15 cellular contexts compared by ENCODE assay signal in the genomic region with DNA sequence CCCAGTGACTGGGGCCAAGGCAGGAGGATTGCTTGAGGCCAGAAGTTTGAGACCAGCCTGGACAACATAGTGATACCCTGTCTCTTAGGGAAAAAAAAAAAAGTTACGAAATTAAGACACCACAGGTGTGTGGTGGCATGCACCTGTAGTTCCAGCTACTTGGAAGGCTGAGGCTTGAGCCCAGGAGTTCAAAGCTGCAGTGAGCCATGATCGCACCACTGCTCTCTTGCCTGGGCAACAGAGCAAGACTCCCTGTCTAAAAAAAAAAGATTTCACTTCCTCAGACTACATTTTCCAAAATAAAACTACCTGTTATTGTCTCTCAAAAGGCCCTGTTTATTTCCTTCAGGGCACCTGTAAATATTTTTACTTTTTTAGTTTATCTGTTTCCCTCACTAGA. TPM values are rescaled to one million over a fixed set of nuclear protein-coding genes. Genes with fewer than 3 reads are reported as not detected.
DNase-seq lines count a peak whose midpoint lies in the region; ATAC-seq and TF ChIP-seq lines count a peak whose summit lies in the region.
"Had no signal": no experiment of that assay in that cellular context is flagged by ENCODE, and none has a peak within 500 bp of the region (broad histone marks: within the 10 kb centered on the region; RNA-seq: fewer than 3 reads in every experiment).

No MANE protein-coding gene starts in this region.

- no TSS peak for BruUV-seq in MCF 10A (replicated peaks; lab: Mats Ljungman, UMichigan)

- CTCF ChIA-PET in MCF 10A (lab: Yijun Ruan, JAX): interaction anchor here (0.6 kb wide), 2 partner anchors 64 to 239 kb away, joined by 4 read pairs; no protein-coding TSS in a partner anchor

- peaks cover 0 to 18% of the 10 kb centered on the region in 2 donors for H3K4me1 ChIP-seq in breast epithelium
- H3K4me1 ChIP-seq in aorta (ENCODE audit: control insufficient read depth in 1 of 2, insufficient read depth in 2 of 2, low read length in 2 of 2): peaks cover 0 to 7% of the 10 kb centered on the region in 2 donors

- H3K9me3 Mint-ChIP-seq in MCF 10A (ENCODE audit: unreplicated experiment) (no peaks in the 10 kb centered on the region), naive B cell (peaks cover 0 to 4% (median 0%) of the 10 kb centered on the region in 7 donors), immature natural killer cell (no peaks in the 10 kb centered on the region)

- intact Hi-C loops in MCF 10A (cut with micrococcal nuclease) (no loop called here), breast epithelium (cut with DNase I; ENCODE audit: low total_unique reads) (no loop called here), aorta (cut with DNase I) (no loop called here)

- no peak for TF ChIP-seq CTCF in MCF 10A (IDR thresholded peaks at IDR 0.05; ENCODE audit: unreplicated experiment)
- no peak for TF ChIP-seq CTCF in breast epithelium (IDR thresholded peaks at IDR 0.05)

- POLR2A ChIA-PET in MCF 10A (lab: Yijun Ruan, JAX): no interaction called here

- H3K27ac Mint-ChIP-seq in MCF 10A (ENCODE audit: low read depth, unreplicated experiment) (peak overlapping the region; percentile 63), T-helper 17 cell (peak overlapping the region; percentile 51), naive B cell (peak overlapping the region; percentile 92 to 98 (median 97)), immature natural killer cell (peak overlapping the region in 2 of 6 donors; percentile 12 to 30)

- no peak overlapping the region for H3K4me3 Mint-ChIP-seq in MCF 10A (ENCODE audit: unreplicated experiment)
- H3K4me3 Mint-ChIP-seq in T-helper 17 cell: no peak overlapping the region
- peak overlapping the region; percentile 75 to 89 (median 85) for H3K4me3 Mint-ChIP-seq in naive B cell
- no peak overlapping the region for H3K4me3 Mint-ChIP-seq in immature natural killer cell

- H3K9me3 ChIP-seq in breast epithelium (no peaks in the 10 kb centered on the region), T-helper 17 cell (ENCODE audit: control insufficient read depth, low read length, poor library complexity, severe bottlenecking) (no peaks in the 10 kb centered on the region), aorta (ENCODE audit: control insufficient read depth, low read length) (no peaks in the 10 kb centered on the region)
- H3K9me3 ChIP-seq: MG63, thyroid gland had no signal

- no peak overlapping the region for H3K4me3 ChIP-seq in breast epithelium
- no peak overlapping the region for H3K4me3 ChIP-seq in aorta (ENCODE audit: low read length in 2 of 2)
- H3K4me3 ChIP-seq: hepatocyte, MG63, thyroid gland had no signal

- no peak overlapping the region for H3K27ac ChIP-seq in breast epithelium
- H3K27ac ChIP-seq in aorta (ENCODE audit: low read depth in 1 of 2, low read length in 2 of 2): no peak overlapping the region
- H3K27ac ChIP-seq: hepatocyte, thyroid gland had no signal

- TF ChIP-seq POLR2A in breast epithelium (IDR thresholded peaks at IDR 0.05): no peak

- ATAC-seq in T-helper 17 cell (no peak), naive B cell (ENCODE audit: low read depth in 2 of 2) (peak; percentile 11 to 16), aorta (ENCODE audit: low FRiP score) (no peak), GM19023 (IDR thresholded peaks at IDR 0.05; ENCODE audit: unreplicated experiment) (no peak)

- DNase-seq in MCF 10A (ENCODE audit: unreplicated experiment) (no peak), breast epithelium (ENCODE audit: low spot score in 2 of 2) (no peak), T-helper 17 cell (no peak), naive B cell (peak; percentile 61), aorta (peak; percentile 3 to 4), SHP77 (lab: John Stamatoyannopoulos, UW) (no peak), immature natural killer cell (no peak)
- DNase-seq: kidney glomerular epithelial cell; MG63; NCI-H187 treated with DMSO at 0.1 percent for 48 hours; NCI-H524 treated with DMSO at 0.1 percent for 48 hours; stimulated activated CD4-positive, alpha-beta T cell treated with anti-CD3 and anti-CD28 coated beads, Interleukin-15, amount 100 ng/mL, for 24 hours; thyroid gland had no signal

- H3K27me3 ChIP-seq in breast epithelium (no peaks in the 10 kb centered on the region), aorta (ENCODE audit: control insufficient read depth in 1 of 2, insufficient read depth in 2 of 2, low read length in 1 of 2) (no peaks in the 10 kb centered on the region)
- H3K27me3 ChIP-seq: hepatocyte, MG63, thyroid gland had no signal

- H3K27me3 Mint-ChIP-seq in MCF 10A (ENCODE audit: insufficient read depth, unreplicated experiment) (no peaks in the 10 kb centered on the region), T-helper 17 cell (no peaks in the 10 kb centered on the region), naive B cell (no peaks in the 10 kb centered on the region), immature natural killer cell (ENCODE audit: low read depth in 3 of 3) (peaks cover 3 to 11% (median 7%) of the 10 kb centered on the region in 3 donors)

- 95 to 97% methylated on average over 2 of the region's 2 CpGs for WGBS in aorta, 2 donors

- H3K36me3 Mint-ChIP-seq in MCF 10A (ENCODE audit: insufficient read depth, unreplicated experiment) (peaks cover 42% of the 10 kb centered on the region), T-helper 17 cell (ENCODE audit: low read depth) (peaks cover 6% of the 10 kb centered on the region), naive B cell (peaks cover 5 to 8% of the 10 kb centered on the region in 2 donors), immature natural killer cell (peaks cover 0 to 12% (median 6%) of the 10 kb centered on the region in 3 donors)

- no peaks in the 10 kb centered on the region for H3K36me3 ChIP-seq in breast epithelium
- H3K36me3 ChIP-seq in aorta (ENCODE audit: control insufficient read depth in 1 of 2, insufficient read depth in 2 of 2, low read length in 1 of 2): peaks cover 0 to 2% of the 10 kb centered on the region in 2 donors

- H3K4me1 Mint-ChIP-seq in MCF 10A (ENCODE audit: insufficient read depth, unreplicated experiment) (peaks cover 16% of the 10 kb centered on the region), T-helper 17 cell (peaks cover 20% of the 10 kb centered on the region), naive B cell (peaks cover 55 to 87% (median 73%) of the 10 kb centered on the region in 3 donors), immature natural killer cell (peaks cover 22 to 28% of the 10 kb centered on the region in 2 donors)

RNA-seq across cellular contexts. Expression of a gene that starts 4.7 kb away (rescaled TPM):
- total RNA-seq in MCF 10A (2022): 44.0 and 47.4 TPM in 2 replicates
- total RNA-seq in breast epithelium: 10 to 100 TPM; 22.5 to 36.0 (median 26.2) TPM
- 10 to 100 TPM; 32.9 to 49.8 TPM for total RNA-seq in T-helper 17 cell
- polyA plus RNA-seq in naive B cell (ENCODE audit: low read depth in 6 of 6): 100 to 1,000 TPM in 1 of 6 donors, 10 to 100 TPM in 5; 62.3 to 105 (median 73.3) TPM
- 10 to 100 TPM; 63.9 to 95.7 TPM for total RNA-seq in aorta
- polyA plus RNA-seq in aorta: 10 to 100 TPM; 33.2 to 35.4 TPM
- 100 to 1,000 TPM in 1 of 3 donors, 10 to 100 TPM in 2; 43.3 to 101 (median 61.5) TPM for polyA plus RNA-seq in immature natural killer cell

RNA-seq across cellular contexts. Expression of a gene that starts 7.3 kb away (rescaled TPM):
- total RNA-seq in MCF 10A (2022) (42.3 and 49.8 TPM in 2 replicates), breast epithelium (10 to 100 TPM; 31.8 to 49.5 (median 39.7) TPM), T-helper 17 cell (10 to 100 TPM; 26.4 to 31.1 TPM), aorta (10 to 100 TPM; 30.1 TPM)
- polyA plus RNA-seq in naive B cell (ENCODE audit: low read depth in 6 of 6) (100 to 1,000 TPM; 358 to 480 (median 448) TPM), aorta (10 to 100 TPM; 39.6 to 57.7 TPM), immature natural killer cell (100 to 1,000 TPM; 156 to 181 (median 164) TPM)

RNA-seq across cellular contexts. Expression of a gene that starts 59.8 kb away (rescaled TPM):
- total RNA-seq in MCF 10A (2022): 7.6 and 15.1 TPM in 2 replicates
- total RNA-seq in breast epithelium: 10 to 100 TPM; 12.5 to 19.3 (median 15.1) TPM
- total RNA-seq in T-helper 17 cell: under 1 TPM in 1 of 2 donors, not detected in 1; 0.99 TPM
- under 1 TPM in 1 of 6 donors, not detected in 5; 0.62 TPM for polyA plus RNA-seq in naive B cell (ENCODE audit: low read depth in 6 of 6)
- 1 to 10 TPM; 4.2 to 8.6 TPM for total RNA-seq in aorta
- 1 to 10 TPM; 6.4 to 7.0 TPM for polyA plus RNA-seq in aorta
- 1 to 10 TPM in 1 of 3 donors, not detected in 2; 2.7 TPM for polyA plus RNA-seq in immature natural killer cell

Comparison
In these comparisons a context has a peak if more than half of its experiments do, and no peak if none do; other contexts are left out.
1. DNase-seq: peak in naive B cell (single experiment) and aorta (2 of 2); none in MCF 10A (single experiment), breast epithelium (0 of 2), T-helper 17 cell (0 of 3), SHP77 (0 of 2) and immature natural killer cell (0 of 3).
2. H3K4me3 Mint-ChIP-seq: peak in naive B cell (8 of 8); none in MCF 10A (single experiment), T-helper 17 cell (single experiment) and immature natural killer cell (0 of 5).
3. ATAC-seq: peak in naive B cell (2 of 2); none in T-helper 17 cell (single experiment), aorta (single experiment) and GM19023 (single experiment).